In genomic region chr18:6482198-6482977, GRCh38 we compare ENCODE assay signal across 8 cellular contexts.
DNase-seq lines count a peak whose midpoint lies in the region; ATAC-seq, FAIRE-seq and TF ChIP-seq lines count a peak whose summit lies in the region.

No MANE protein-coding gene starts in this region.

- ATAC-seq in CD4-positive, alpha-beta T cell (ENCODE audit: poor library complexity), result no peak
- ATAC-seq in GM18867 (IDR thresholded peaks at IDR 0.05; ENCODE audit: unreplicated experiment) (no peak), GM19328 (IDR thresholded peaks at IDR 0.05; ENCODE audit: unreplicated experiment) (no peak)

- no peaks in the 10 kb centered on the region for H3K79me2 ChIP-seq in endothelial cell of umbilical vein (ENCODE audit: control insufficient read depth, insufficient read depth, low read length)

- no peak overlapping the region for H3K27ac Mint-ChIP-seq in CD4-positive, alpha-beta T cell

- no peak overlapping the region for H3K27ac ChIP-seq in endothelial cell of umbilical vein (ENCODE audit: insufficient read depth, low read depth, low read length)
- no peak overlapping the region for H3K27ac ChIP-seq in CD4-positive, alpha-beta T cell (ENCODE audit: low read depth, low read length)

- H3K9me3 Mint-ChIP-seq in CD4-positive, alpha-beta T cell, result no peaks in the 10 kb centered on the region

- H3K4me3 Mint-ChIP-seq in CD4-positive, alpha-beta T cell, result no peak overlapping the region

- no peaks in the 10 kb centered on the region for H3K36me3 Mint-ChIP-seq in CD4-positive, alpha-beta T cell (ENCODE audit: low read depth)

- BruUV-seq in endothelial cell of umbilical vein (replicated peaks; lab: Mats Ljungman, UMichigan), result no TSS peak

- no peak overlapping the region for H2AFZ ChIP-seq in endothelial cell of umbilical vein (ENCODE audit: low read depth, low read length)

- no peaks in the 10 kb centered on the region for H3K27me3 ChIP-seq in endothelial cell of umbilical vein (ENCODE audit: control insufficient read depth in 2 of 2, insufficient read depth in 2 of 2, low read length in 2 of 2)
- no peaks in the 10 kb centered on the region for H3K27me3 ChIP-seq in CD4-positive, alpha-beta T cell (ENCODE audit: control insufficient read depth, insufficient read depth, low read length)

- peak; percentile 29 to 41 for TF ChIP-seq CTCF in endothelial cell of umbilical vein (IDR thresholded peaks at IDR 0.05; ENCODE audit: extremely low read depth in 1 of 2, insufficient read depth in 1 of 2, low read depth in 1 of 2, low read length in 2 of 2)
- TF ChIP-seq CTCF in CD4-positive, alpha-beta T cell (IDR thresholded peaks at IDR 0.05), result no peak

- no peaks in the 10 kb centered on the region for H3K9me1 ChIP-seq in endothelial cell of umbilical vein (replicated peaks; ENCODE audit: control insufficient read depth, extremely low read depth, insufficient read depth, low read length)

- no peak overlapping the region for H3K9ac ChIP-seq in endothelial cell of umbilical vein (replicated peaks; ENCODE audit: extremely low read depth, insufficient read depth, low read length)

- H3K4me1 Mint-ChIP-seq in CD4-positive, alpha-beta T cell (ENCODE audit: low read depth), result no peaks in the 10 kb centered on the region

- no peak for TF ChIP-seq POLR2A in endothelial cell of umbilical vein (IDR thresholded peaks at IDR 0.05; ENCODE audit: low read depth, low read length)

- H3K4me3 ChIP-seq in endothelial cell of umbilical vein (replicated peaks in 1 of 3; ENCODE audit: insufficient read depth in 1 of 3, low read depth in 1 of 3, low read length in 3 of 3), result no peak overlapping the region

- no peaks in the 10 kb centered on the region for H3K36me3 ChIP-seq in endothelial cell of umbilical vein (ENCODE audit: control insufficient read depth in 2 of 2, extremely low read depth in 1 of 2, insufficient read depth in 2 of 2, low read length in 2 of 2)

- no peaks in the 10 kb centered on the region for H3K9me3 ChIP-seq in endothelial cell of umbilical vein (replicated peaks; ENCODE audit: control insufficient read depth, insufficient read depth, low read length)
- H3K9me3 ChIP-seq in CD4-positive, alpha-beta T cell (ENCODE audit: control insufficient read depth, low read length), result no peaks in the 10 kb centered on the region

- dilution Hi-C loops in endothelial cell of umbilical vein (cut with MboI; ENCODE audit: extremely low pct_ligation_motif_present, low sequenced_read_pairs), result no loop called here

- POLR2A ChIA-PET in endothelial cell of umbilical vein (lab: Charles Lee), result no interaction called here
- POLR2A ChIA-PET in CD4-positive, alpha-beta T cell (lab: Charles Lee), result no interaction called here

- no peak for FAIRE-seq in endothelial cell of umbilical vein (lab: Jason Lieb, UNC)

- no peaks in the 10 kb centered on the region for H3K4me1 ChIP-seq in endothelial cell of umbilical vein (ENCODE audit: control insufficient read depth, extremely low read depth, insufficient read depth, low read length)

- DNase-seq in Daoy (ENCODE audit: low read depth) (peak; percentile 78), GOT3 (lab: John Stamatoyannopoulos, UW) (peak; percentile 16), NCI-H510A treated with DMSO at 0.1 percent for 48 hours (lab: John Stamatoyannopoulos, UW) (peak; percentile 72), endothelial cell of umbilical vein (ENCODE audit: low read depth, low spot score) (no peak), mucosa of gallbladder (ENCODE audit: low spot score) (peak; percentile 62)
- no peak for DNase-seq in CD4-positive, alpha-beta T cell

- intact Hi-C loops in endothelial cell of umbilical vein (cut with micrococcal nuclease), result loop anchor here (1.0 kb wide), 1 partner anchor 603 kb away; no protein-coding TSS in a partner anchor
- intact Hi-C loops in CD4-positive, alpha-beta T cell (cut with DNase I, micrococcal nuclease), result no loop called here

- CTCF ChIA-PET in endothelial cell of umbilical vein (lab: Charles Lee), result interaction anchor here (1.2 kb wide), 1 partner anchor 603 kb away, joined by 5 read pairs; no protein-coding TSS in a partner anchor
- CTCF ChIA-PET in CD4-positive, alpha-beta T cell (lab: Charles Lee), result no interaction called here

- no peaks in the 10 kb centered on the region for H3K27me3 Mint-ChIP-seq in CD4-positive, alpha-beta T cell

- H4K20me1 ChIP-seq in endothelial cell of umbilical vein (replicated peaks; ENCODE audit: control insufficient read depth, extremely low read depth, insufficient read depth, low read length), result no peaks in the 10 kb centered on the region

- H3K4me2 ChIP-seq in endothelial cell of umbilical vein (ENCODE audit: insufficient read depth, low read length), result no peak overlapping the region

TF ChIP-seq in endothelial cell of umbilical vein, 7 proteins besides CTCF, POLR2A, EP300 and RAD21:
- TF ChIP-seq MAX (IDR thresholded peaks at IDR 0.05; ENCODE audit: insufficient read depth, insufficient read length) (no peak), GATA2 (IDR thresholded peaks at IDR 0.05; ENCODE audit: insufficient read depth, insufficient read length, low read depth, low read length) (no peak), FOS (IDR thresholded peaks at IDR 0.05; ENCODE audit: borderline replicate concordance, insufficient read depth, low read length) (no peak), EZH2 (IDR thresholded peaks at IDR 0.05; ENCODE audit: borderline replicate concordance, low read depth, low read length, severe bottlenecking) (no peak), POLR2AphosphoS5 (IDR thresholded peaks at IDR 0.05; ENCODE audit: insufficient read depth, low read depth, low read length) (no peak), MYC (IDR thresholded peaks at IDR 0.05; ENCODE audit: low read depth, low read length) (no peak)

Comparison
In these comparisons a context has a peak if more than half of its experiments do, and no peak if none do; other contexts are left out.
1. DNase-seq: peak in Daoy (single experiment), GOT3 (single experiment), NCI-H510A treated with DMSO at 0.1 percent for 48 hours (single experiment) and mucosa of gallbladder (single experiment); none in endothelial cell of umbilical vein (single experiment) and CD4-positive, alpha-beta T cell (0 of 10).